8 cellular contexts compared by ENCODE assay signal in the genomic region with DNA sequence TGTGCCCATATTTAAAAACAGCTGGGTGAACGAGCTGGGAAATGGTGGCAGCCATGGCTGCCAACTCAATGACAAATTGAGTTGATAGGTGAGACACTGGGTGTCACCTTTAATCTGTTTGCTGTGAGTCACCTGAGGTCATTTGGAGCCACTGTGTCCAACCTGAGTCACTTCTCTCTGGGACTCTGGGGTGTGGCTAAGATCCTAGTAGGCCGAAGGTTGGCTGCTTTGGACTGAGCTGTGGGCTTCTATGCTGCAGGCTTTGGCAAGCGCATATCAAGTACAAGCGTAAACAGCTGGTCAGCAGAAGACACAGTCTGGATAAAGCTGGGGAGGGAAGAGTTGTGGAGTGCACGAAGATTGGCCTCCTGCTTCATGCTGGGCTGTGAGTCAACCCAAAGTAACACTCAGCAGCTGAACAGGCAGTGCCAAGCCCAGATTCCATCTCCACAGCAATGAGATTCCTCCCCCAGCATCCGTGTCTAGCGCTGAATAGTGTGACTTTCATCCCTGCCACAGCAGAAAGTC. TPM values are rescaled to one million over a fixed set of nuclear protein-coding genes. Genes with fewer than 3 reads are reported as not detected.
DNase-seq lines count a peak whose midpoint lies in the region; ATAC-seq and TF ChIP-seq lines count a peak whose summit lies in the region.

No MANE protein-coding gene starts in this region.

- intact Hi-C loops in Caco-2 (cut with micrococcal nuclease; ENCODE audit: unreplicated experiment): loop anchor here (1.0 kb wide), 1 partner anchor 488 kb away; a partner anchor contains a TSS

- H3K4me1 Mint-ChIP-seq in Caco-2 (ENCODE audit: low read depth, unreplicated experiment): peaks cover 23% of the 10 kb centered on the region
- H3K4me1 Mint-ChIP-seq in naive thymus-derived CD8-positive, alpha-beta T cell: peaks cover 3 to 13% (median 7%) of the 10 kb centered on the region in 4 donors

- H3K9me3 ChIP-seq in Caco-2: no peaks in the 10 kb centered on the region

- H3K36me3 Mint-ChIP-seq in Caco-2 (ENCODE audit: insufficient read depth, unreplicated experiment): no peaks in the 10 kb centered on the region
- no peaks in the 10 kb centered on the region for H3K36me3 Mint-ChIP-seq in naive thymus-derived CD8-positive, alpha-beta T cell

- ATAC-seq in foreskin keratinocyte: peak; percentile 80
- no peak for ATAC-seq in naive thymus-derived CD8-positive, alpha-beta T cell
- no peak for ATAC-seq in activated CD4-positive, CD25-positive, alpha-beta regulatory T cell treated with anti-CD3 and anti-CD28 coated beads, Interleukin-2, amount 50 U/mL, for 24 hours

- POLR2A ChIA-PET in Caco-2 (lab: Charles Lee) (interaction anchor here (0.6 to 1.2 kb wide), 2 partner anchors 188 to 575 kb away, joined by 3 to 4 read pairs; a partner anchor contains a TSS), RWPE1 (lab: Yijun Ruan, JAX; ENCODE audit: low non-redundant PET) (no interaction called here)
- POLR2A ChIA-PET in naive thymus-derived CD8-positive, alpha-beta T cell (lab: Charles Lee): no interaction called here

- CTCF ChIA-PET in Caco-2 (lab: Charles Lee) (interaction anchor here (0.6 to 3.1 kb wide), 9 partner anchors 9 to 466 kb away, joined by 3 to 17 read pairs (median 5); no protein-coding TSS in a partner anchor), RWPE1 (lab: Yijun Ruan, JAX) (interaction anchor here (0.6 to 1.3 kb wide), 3 partner anchors 190 to 480 kb away, joined by 3 to 5 read pairs (median 5); no protein-coding TSS in a partner anchor)

- 0 out of 2 replicates have a peak overlapping the region, but pooled peaks have one; percentile 2 for H3K4me3 ChIP-seq in Caco-2 (ENCODE audit: low read depth, low read length)
- no peak overlapping the region for H3K4me3 ChIP-seq in H7 (ENCODE audit: insufficient read depth, low read depth, low read length)

- peak overlapping the region; percentile 19 for H3K4me3 Mint-ChIP-seq in Caco-2 (ENCODE audit: unreplicated experiment)
- no peak overlapping the region for H3K4me3 Mint-ChIP-seq in naive thymus-derived CD8-positive, alpha-beta T cell

- H3K27me3 Mint-ChIP-seq in Caco-2 (ENCODE audit: insufficient read depth, unreplicated experiment): no peaks in the 10 kb centered on the region
- peaks cover 0 to 4% (median 1%) of the 10 kb centered on the region in 5 donors for H3K27me3 Mint-ChIP-seq in naive thymus-derived CD8-positive, alpha-beta T cell

- H3K27me3 ChIP-seq in Caco-2 (replicated peaks; ENCODE audit: control insufficient read depth, insufficient read depth, low read length) (no peaks in the 10 kb centered on the region), foreskin keratinocyte (no peaks in the 10 kb centered on the region), H7 (ENCODE audit: control insufficient read depth, insufficient read depth, low read length) (no peaks in the 10 kb centered on the region; the same call in 1 of the 2 replicates)

- DNase-seq in Caco-2: peak; percentile 76 to 91
- DNase-seq in RWPE1 (ENCODE audit: low spot score): peak; percentile 86
- peak; percentile 85 to 91 for DNase-seq in foreskin keratinocyte
- DNase-seq in pons (ENCODE audit: low spot score): peak; percentile 57
- DNase-seq in naive thymus-derived CD8-positive, alpha-beta T cell: no peak
- DNase-seq in NCI-H1436 (lab: John Stamatoyannopoulos, UW): no peak
- no peak for DNase-seq in H7

- TF ChIP-seq CTCF in Caco-2 (IDR thresholded peaks at IDR 0.05; ENCODE audit: insufficient read depth in 1 of 2, low read depth in 1 of 2, low read length in 1 of 2, severe bottlenecking in 1 of 2, unreplicated experiment in 1 of 2): no peak
- no peak for TF ChIP-seq CTCF in RWPE1 (conservative IDR thresholded peaks at IDR 0.05; ENCODE audit: low read depth)
- no peak for TF ChIP-seq CTCF in foreskin keratinocyte (conservative IDR thresholded peaks at IDR 0.05)

- TSS peak; percentile 69 for BruUV-seq in Caco-2 (replicated peaks; lab: Mats Ljungman, UMichigan)

- peak overlapping the region; percentile 60 for H3K27ac Mint-ChIP-seq in Caco-2 (ENCODE audit: unreplicated experiment)
- H3K27ac Mint-ChIP-seq in naive thymus-derived CD8-positive, alpha-beta T cell: no peak overlapping the region

- H3K9me3 Mint-ChIP-seq in Caco-2 (ENCODE audit: unreplicated experiment): no peaks in the 10 kb centered on the region
- no peaks in the 10 kb centered on the region for H3K9me3 Mint-ChIP-seq in naive thymus-derived CD8-positive, alpha-beta T cell

- peak overlapping the region; percentile 67 for H3K27ac ChIP-seq in RWPE1
- H3K27ac ChIP-seq in foreskin keratinocyte: no peak overlapping the region

- H3K4me1 ChIP-seq in Caco-2 (peaks cover 40% of the 10 kb centered on the region), foreskin keratinocyte (peaks cover 35% of the 10 kb centered on the region)

- H3K36me3 ChIP-seq in Caco-2 (ENCODE audit: control insufficient read depth, insufficient read depth, low read length): no peaks in the 10 kb centered on the region
- no peaks in the 10 kb centered on the region for H3K36me3 ChIP-seq in H7 (replicated peaks; ENCODE audit: control insufficient read depth, insufficient read depth, low read length)

RNA-seq across cellular contexts. Expression of a gene that starts 24.0 kb away (rescaled TPM):
- total RNA-seq in Caco-2 (2022) (not detected in 2 replicates), foreskin keratinocyte (not detected in 2 replicates)
- not detected in 2 replicates for polyA plus RNA-seq in foreskin keratinocyte
- total RNA-seq in naive thymus-derived CD8-positive, alpha-beta T cell: not detected
- polyA plus RNA-seq in naive thymus-derived CD8-positive, alpha-beta T cell: not detected
- not detected in 2 replicates for total RNA-seq in H7 (2014; rRNA removed; shearing (Covaris generic))

RNA-seq across cellular contexts. Expression of a gene that starts 40.1 kb away (rescaled TPM):
- not detected in 2 replicates for total RNA-seq in Caco-2 (2022)
- total RNA-seq in foreskin keratinocyte: not detected in 2 replicates
- polyA plus RNA-seq in foreskin keratinocyte: not detected in 2 replicates
- total RNA-seq in naive thymus-derived CD8-positive, alpha-beta T cell: under 1 TPM in 1 of 2 experiments, not detected in 1; 0.47 TPM
- polyA plus RNA-seq in naive thymus-derived CD8-positive, alpha-beta T cell: not detected
- not detected in 2 replicates for total RNA-seq in H7 (2014; rRNA removed; shearing (Covaris generic))

Comparison
In these comparisons a context has a peak if more than half of its experiments do, and no peak if none do; other contexts are left out.
1. DNase-seq: peak in Caco-2 (2 of 2), RWPE1 (single experiment), foreskin keratinocyte (2 of 2) and pons (single experiment); none in naive thymus-derived CD8-positive, alpha-beta T cell (0 of 10), NCI-H1436 (single experiment) and H7 (single experiment).